Comparison of ENCODE assay signal across 26 cellular contexts in genomic region chr1:111520040-111520439, GRCh38. TPM values are rescaled to one million over a fixed set of nuclear protein-coding genes. Genes with fewer than 3 reads are reported as not detected.
DNase-seq lines count a peak whose midpoint lies in the region; ATAC-seq lines count a peak whose summit lies in the region.
"Had no signal": no experiment of that assay in that cellular context is flagged by ENCODE, and none has a peak within 500 bp of the region (broad histone marks: within the 10 kb centered on the region; RNA-seq: fewer than 3 reads in every experiment).

No MANE protein-coding gene starts in this region.

- ATAC-seq in activated CD4-positive, alpha-beta T cell treated with anti-CD3 and anti-CD28 coated beads for 36 hours = no peak
- ATAC-seq in memory B cell (ENCODE audit: low read depth) (no peak), naive B cell (ENCODE audit: low read depth in 2 of 2) (no peak), GM21619 (IDR thresholded peaks at IDR 0.05; ENCODE audit: unreplicated experiment) (no peak), GM18519 (IDR thresholded peaks at IDR 0.05; ENCODE audit: low FRiP score, unreplicated experiment) (no peak)
- ATAC-seq in stimulated activated memory B cell treated with anti-CD40 and anti-IgM and Interleukin-4, amounts not matched to agents 10 μg/mL and 1 μg/mL and 100 μg/mL, for 72 hours = no peak
- ATAC-seq: A549; CD8-positive, alpha-beta T cell; GM12878 had no signal

- peaks cover 25% of the 10 kb centered on the region for H3K4me1 Mint-ChIP-seq in activated CD4-positive, alpha-beta T cell treated with anti-CD3 and anti-CD28 coated beads, Interleukin-2, amount 10 ng/mL, durations not matched to agents 24 days and 14 days
- H3K4me1 Mint-ChIP-seq in activated CD4-positive, alpha-beta T cell treated with anti-CD3 and anti-CD28 coated beads for 36 hours = peaks cover 30% of the 10 kb centered on the region
- peaks cover 24% of the 10 kb centered on the region for H3K4me1 Mint-ChIP-seq in memory B cell
- peaks cover 28 to 39% (median 38%) of the 10 kb centered on the region in 3 donors for H3K4me1 Mint-ChIP-seq in naive B cell
- peaks cover 38% of the 10 kb centered on the region for H3K4me1 Mint-ChIP-seq in stimulated activated memory B cell treated with anti-CD40 and anti-IgM and Interleukin-4, amounts not matched to agents 10 μg/mL and 1 μg/mL and 100 μg/mL, for 72 hours

- H3K4me3 Mint-ChIP-seq in activated CD4-positive, alpha-beta T cell treated with anti-CD3 and anti-CD28 coated beads, Interleukin-2, amount 10 ng/mL, durations not matched to agents 24 days and 14 days = no peak overlapping the region
- no peak overlapping the region for H3K4me3 Mint-ChIP-seq in activated CD4-positive, alpha-beta T cell treated with anti-CD3 and anti-CD28 coated beads for 36 hours
- no peak overlapping the region for H3K4me3 Mint-ChIP-seq in memory B cell
- no peak overlapping the region for H3K4me3 Mint-ChIP-seq in naive B cell
- H3K4me3 Mint-ChIP-seq in stimulated activated memory B cell treated with anti-CD40 and anti-IgM and Interleukin-4, amounts not matched to agents 10 μg/mL and 1 μg/mL and 100 μg/mL, for 72 hours = no peak overlapping the region
- H3K4me3 Mint-ChIP-seq: B cell; CD4-positive, alpha-beta T cell; CD8-positive, alpha-beta T cell had no signal

- H3K9me3 Mint-ChIP-seq in activated CD4-positive, alpha-beta T cell treated with anti-CD3 and anti-CD28 coated beads, Interleukin-2, amount 10 ng/mL, durations not matched to agents 24 days and 14 days = peaks cover 2% of the 10 kb centered on the region
- no peaks in the 10 kb centered on the region for H3K9me3 Mint-ChIP-seq in activated CD4-positive, alpha-beta T cell treated with anti-CD3 and anti-CD28 coated beads for 36 hours (ENCODE audit: low read depth)
- H3K9me3 Mint-ChIP-seq in memory B cell = no peaks in the 10 kb centered on the region
- H3K9me3 Mint-ChIP-seq in naive B cell = peaks cover 0 to 3% (median 0%) of the 10 kb centered on the region in 7 donors
- H3K9me3 Mint-ChIP-seq in stimulated activated memory B cell treated with anti-CD40 and anti-IgM and Interleukin-4, amounts not matched to agents 10 μg/mL and 1 μg/mL and 100 μg/mL, for 72 hours = no peaks in the 10 kb centered on the region
- H3K9me3 Mint-ChIP-seq: CD8-positive, alpha-beta T cell had no signal

- H3K27me3 Mint-ChIP-seq in activated CD4-positive, alpha-beta T cell treated with anti-CD3 and anti-CD28 coated beads, Interleukin-2, amount 10 ng/mL, durations not matched to agents 24 days and 14 days = peaks cover 2% of the 10 kb centered on the region
- no peaks in the 10 kb centered on the region for H3K27me3 Mint-ChIP-seq in activated CD4-positive, alpha-beta T cell treated with anti-CD3 and anti-CD28 coated beads for 36 hours
- H3K27me3 Mint-ChIP-seq in memory B cell (no peaks in the 10 kb centered on the region), naive B cell (no peaks in the 10 kb centered on the region)
- H3K27me3 Mint-ChIP-seq in stimulated activated memory B cell treated with anti-CD40 and anti-IgM and Interleukin-4, amounts not matched to agents 10 μg/mL and 1 μg/mL and 100 μg/mL, for 72 hours = no peaks in the 10 kb centered on the region
- H3K27me3 Mint-ChIP-seq: B cell; CD4-positive, alpha-beta T cell had no signal

- intact Hi-C loops in activated CD4-positive, alpha-beta T cell treated with anti-CD3 and anti-CD28 coated beads, Interleukin-2, amount 10 ng/mL, durations not matched to agents 24 days and 14 days (cut with micrococcal nuclease) = no loop called here
- intact Hi-C loops in activated CD4-positive, alpha-beta T cell treated with anti-CD3 and anti-CD28 coated beads for 36 hours (cut with DNase I, micrococcal nuclease) = no loop called here

- peak; percentile 23 for DNase-seq in activated CD4-positive, alpha-beta T cell treated with anti-CD3 and anti-CD28 coated beads, Interleukin-2, amount 10 ng/mL, durations not matched to agents 24 days and 14 days
- no peak for DNase-seq in activated CD4-positive, alpha-beta T cell treated with anti-CD3 and anti-CD28 coated beads for 36 hours
- DNase-seq in memory B cell (ENCODE audit: low spot score in 2 of 2) = no peak
- no peak for DNase-seq in naive B cell
- no peak for DNase-seq in SHP77 treated with DMSO at 0.1 percent for 48 hours (lab: John Stamatoyannopoulos, UW)
- DNase-seq: AML-193; Caco-2; Calu3; CD4-positive, alpha-beta T cell; CD8-positive, alpha-beta T cell; DMS153; DMS53; DMS79; DND-41; EL; GDM1 had no signal

- POLR2A ChIA-PET in activated CD4-positive, alpha-beta T cell treated with anti-CD3 and anti-CD28 coated beads for 36 hours (lab: Charles Lee) = no interaction called here

- H3K36me3 Mint-ChIP-seq in activated CD4-positive, alpha-beta T cell treated with anti-CD3 and anti-CD28 coated beads, Interleukin-2, amount 10 ng/mL, durations not matched to agents 24 days and 14 days (ENCODE audit: low read depth) = peaks cover 2% of the 10 kb centered on the region
- H3K36me3 Mint-ChIP-seq in activated CD4-positive, alpha-beta T cell treated with anti-CD3 and anti-CD28 coated beads for 36 hours (ENCODE audit: low read depth) = no peaks in the 10 kb centered on the region
- H3K36me3 Mint-ChIP-seq in memory B cell (no peaks in the 10 kb centered on the region), naive B cell (no peaks in the 10 kb centered on the region)
- no peaks in the 10 kb centered on the region for H3K36me3 Mint-ChIP-seq in stimulated activated memory B cell treated with anti-CD40 and anti-IgM and Interleukin-4, amounts not matched to agents 10 μg/mL and 1 μg/mL and 100 μg/mL, for 72 hours
- H3K36me3 Mint-ChIP-seq: CD8-positive, alpha-beta T cell had no signal

- no peak overlapping the region for H3K27ac Mint-ChIP-seq in activated CD4-positive, alpha-beta T cell treated with anti-CD3 and anti-CD28 coated beads, Interleukin-2, amount 10 ng/mL, durations not matched to agents 24 days and 14 days
- no peak overlapping the region for H3K27ac Mint-ChIP-seq in activated CD4-positive, alpha-beta T cell treated with anti-CD3 and anti-CD28 coated beads for 36 hours
- H3K27ac Mint-ChIP-seq in memory B cell (peak overlapping the region; percentile 70), naive B cell (peak overlapping the region in 4 of 6 donors; percentile 13 to 80 (median 32))
- H3K27ac Mint-ChIP-seq in stimulated activated memory B cell treated with anti-CD40 and anti-IgM and Interleukin-4, amounts not matched to agents 10 μg/mL and 1 μg/mL and 100 μg/mL, for 72 hours = peak overlapping the region; percentile 60
- H3K27ac Mint-ChIP-seq: B cell; CD4-positive, alpha-beta T cell; CD8-positive, alpha-beta T cell had no signal

- CTCF ChIA-PET in activated CD4-positive, alpha-beta T cell treated with anti-CD3 and anti-CD28 coated beads for 36 hours (lab: Charles Lee) = interaction anchor here (0.5 to 0.6 kb wide), 3 partner anchors 38 to 100 kb away, joined by 3 to 4 read pairs (median 4); no protein-coding TSS in a partner anchor

RNA-seq across cellular contexts. Expression of gene ADORA3, which starts 16.6 kb away (rescaled TPM):
- total RNA-seq in activated CD4-positive, alpha-beta T cell treated with anti-CD3 and anti-CD28 coated beads, Interleukin-2, amount 10 ng/mL, durations not matched to agents 24 days and 14 days = not detected in 2 replicates
- under 1 TPM in 1 of 2 experiments, not detected in 1; 0.16 TPM for total RNA-seq in activated CD4-positive, alpha-beta T cell treated with anti-CD3 and anti-CD28 coated beads for 36 hours
- polyA plus RNA-seq in naive B cell (ENCODE audit: low read depth in 6 of 6) = under 1 TPM in 2 of 6 donors, not detected in 4; 0.23 to 0.39 TPM
- total RNA-seq: A172; Caco-2; Calu3; CD4-positive, alpha-beta T cell; CD8-positive, alpha-beta T cell; Daoy; G401 had no signal
- polyA plus RNA-seq: A549, BJ had no signal

RNA-seq across cellular contexts. Expression of gene TMIGD3, which starts 16.6 kb away (rescaled TPM):
- total RNA-seq in activated CD4-positive, alpha-beta T cell treated with anti-CD3 and anti-CD28 coated beads, Interleukin-2, amount 10 ng/mL, durations not matched to agents 24 days and 14 days = not detected in 2 replicates
- not detected for total RNA-seq in activated CD4-positive, alpha-beta T cell treated with anti-CD3 and anti-CD28 coated beads for 36 hours
- under 1 TPM in 1 of 6 donors, not detected in 5; 0.40 TPM for polyA plus RNA-seq in naive B cell (ENCODE audit: low read depth in 6 of 6)
- total RNA-seq: A172; B cell; Calu3; CD4-positive, alpha-beta T cell; CD8-positive, alpha-beta T cell; Daoy; G401 had no signal
- polyA plus RNA-seq: A549, BJ, GM12878 had no signal

RNA-seq across cellular contexts. Expression of gene C1orf162, which starts 46.3 kb away (rescaled TPM):
- 2.1 and 2.7 TPM in 2 replicates for total RNA-seq in activated CD4-positive, alpha-beta T cell treated with anti-CD3 and anti-CD28 coated beads, Interleukin-2, amount 10 ng/mL, durations not matched to agents 24 days and 14 days
- total RNA-seq in activated CD4-positive, alpha-beta T cell treated with anti-CD3 and anti-CD28 coated beads for 36 hours = 1 to 10 TPM; 4.7 to 7.6 TPM
- polyA plus RNA-seq in naive B cell (ENCODE audit: low read depth in 6 of 6) = 100 to 1,000 TPM; 349 to 661 (median 403) TPM
- total RNA-seq: A172 had no signal

Comparison
In these comparisons a context has a peak if more than half of its experiments do, and no peak if none do; other contexts are left out.
1. H3K27ac Mint-ChIP-seq: peak in memory B cell (single experiment), naive B cell (4 of 6) and stimulated activated memory B cell treated with anti-CD40 and anti-IgM and Interleukin-4, amounts not matched to agents 10 μg/mL and 1 μg/mL and 100 μg/mL, for 72 hours (single experiment); none in activated CD4-positive, alpha-beta T cell treated with anti-CD3 and anti-CD28 coated beads, Interleukin-2, amount 10 ng/mL, durations not matched to agents 24 days and 14 days (single experiment) and activated CD4-positive, alpha-beta T cell treated with anti-CD3 and anti-CD28 coated beads for 36 hours (single experiment).